ENCODE assay signal across 1 cellular context in the genomic region with DNA sequence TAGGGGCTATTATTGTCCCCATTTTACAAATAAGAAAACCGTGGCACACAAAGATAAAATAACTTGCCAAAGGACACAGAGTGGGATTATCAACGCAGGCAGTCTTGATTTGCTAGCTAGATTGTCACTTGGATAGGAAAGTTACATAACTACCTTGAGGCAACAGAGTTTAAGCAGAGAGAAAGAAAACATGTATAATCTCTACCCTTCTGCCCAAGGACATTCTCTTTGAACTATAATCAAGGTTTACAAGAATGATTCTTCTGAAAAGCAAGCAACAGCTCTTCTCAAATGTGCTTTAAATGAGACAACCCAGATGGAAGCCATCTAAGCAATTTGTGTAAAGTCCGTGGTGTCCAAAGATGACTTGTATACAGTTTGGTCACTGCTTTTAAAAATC.
TF ChIP-seq lines count a peak whose summit lies in the region.

No MANE protein-coding gene starts in this region.

TF ChIP-seq in HepG2, 621 proteins besides CTCF, POLR2A, EP300 and RAD21 (continued from another document):
- TF ChIP-seq, protein P1, sequence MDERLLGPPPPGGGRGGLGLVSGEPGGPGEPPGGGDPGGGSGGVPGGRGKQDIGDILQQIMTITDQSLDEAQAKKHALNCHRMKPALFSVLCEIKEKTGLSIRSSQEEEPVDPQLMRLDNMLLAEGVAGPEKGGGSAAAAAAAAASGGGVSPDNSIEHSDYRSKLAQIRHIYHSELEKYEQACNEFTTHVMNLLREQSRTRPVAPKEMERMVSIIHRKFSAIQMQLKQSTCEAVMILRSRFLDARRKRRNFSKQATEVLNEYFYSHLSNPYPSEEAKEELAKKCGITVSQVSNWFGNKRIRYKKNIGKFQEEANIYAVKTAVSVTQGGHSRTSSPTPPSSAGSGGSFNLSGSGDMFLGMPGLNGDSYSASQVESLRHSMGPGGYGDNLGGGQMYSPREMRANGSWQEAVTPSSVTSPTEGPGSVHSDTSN (CRISPR knock-in tag; IDR thresholded peaks at IDR 0.05), result no peak
- TF ChIP-seq ZMYM2 (CRISPR knock-in tag; IDR thresholded peaks at IDR 0.05), result no peak
- TF ChIP-seq, protein P2, sequence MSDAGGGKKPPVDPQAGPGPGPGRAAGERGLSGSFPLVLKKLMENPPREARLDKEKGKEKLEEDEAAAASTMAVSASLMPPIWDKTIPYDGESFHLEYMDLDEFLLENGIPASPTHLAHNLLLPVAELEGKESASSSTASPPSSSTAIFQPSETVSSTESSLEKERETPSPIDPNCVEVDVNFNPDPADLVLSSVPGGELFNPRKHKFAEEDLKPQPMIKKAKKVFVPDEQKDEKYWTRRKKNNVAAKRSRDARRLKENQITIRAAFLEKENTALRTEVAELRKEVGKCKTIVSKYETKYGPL (CRISPR knock-in tag; IDR thresholded peaks at IDR 0.05), result peak; percentile 64; the same call in 1 of the 2 replicates
- no peak for TF ChIP-seq ZMYM3 (CRISPR knock-in tag; IDR thresholded peaks at IDR 0.05)
- TF ChIP-seq SOX6 (IDR thresholded peaks at IDR 0.05), result no peak
- TF ChIP-seq SOX6 (CRISPR knock-in tag; IDR thresholded peaks at IDR 0.05), result peak; percentile 35; the same call in 1 of the 2 replicates
- no peak for TF ChIP-seq ADNP (CRISPR knock-in tag; IDR thresholded peaks at IDR 0.05)
- TF ChIP-seq GATA4 (IDR thresholded peaks at IDR 0.05; ENCODE audit: borderline replicate concordance, low read depth), result no peak
- peak; percentile 67 for TF ChIP-seq ZMYM4 (CRISPR knock-in tag; IDR thresholded peaks at IDR 0.05)
- no peak for TF ChIP-seq U2AF2 (IDR thresholded peaks at IDR 0.05; ENCODE audit: low read depth, low read length)
- TF ChIP-seq ISL2 (CRISPR knock-in tag; IDR thresholded peaks at IDR 0.05), result peak; percentile 38; the same call in 1 of the 2 replicates
- no peak for TF ChIP-seq KLF15 (CRISPR knock-in tag; IDR thresholded peaks at IDR 0.05; ENCODE audit: borderline replicate concordance)
- no peak for TF ChIP-seq BRCA1 (CRISPR knock-in tag; IDR thresholded peaks at IDR 0.05)
- no peak for TF ChIP-seq AFF4 (CRISPR knock-in tag; IDR thresholded peaks at IDR 0.05)
- no peak for TF ChIP-seq ZNF564 (CRISPR knock-in tag; IDR thresholded peaks at IDR 0.05)
- TF ChIP-seq SMAD3 (CRISPR knock-in tag; IDR thresholded peaks at IDR 0.05), result no peak
- no peak for TF ChIP-seq ZFP82 (CRISPR knock-in tag; IDR thresholded peaks at IDR 0.05; ENCODE audit: borderline replicate concordance)
- no peak for TF ChIP-seq SOX13 (IDR thresholded peaks at IDR 0.05)
- peak in 1 of 2 experiments; percentile 71; a peak in 1 of 4 replicates for TF ChIP-seq SOX13 (CRISPR knock-in tag; conservative IDR thresholded peaks at IDR 0.05 in 1 of 2, IDR thresholded peaks at IDR 0.05 in 1 of 2)
- 0 out of 2 replicates have a peak, but pooled peaks have one; percentile 20 for TF ChIP-seq ZNF614 (CRISPR knock-in tag; IDR thresholded peaks at IDR 0.05; ENCODE audit: borderline replicate concordance)
- TF ChIP-seq NFIB (CRISPR knock-in tag; IDR thresholded peaks at IDR 0.05; ENCODE audit: borderline replicate concordance), result no peak
- no peak for TF ChIP-seq RXRA (CRISPR knock-in tag; IDR thresholded peaks at IDR 0.05)
- no peak for TF ChIP-seq SIX1 (CRISPR knock-in tag; IDR thresholded peaks at IDR 0.05; ENCODE audit: borderline replicate concordance)
- no peak for TF ChIP-seq ESRRA (CRISPR knock-in tag; IDR thresholded peaks at IDR 0.05; ENCODE audit: low read depth)
- TF ChIP-seq, protein P3, sequence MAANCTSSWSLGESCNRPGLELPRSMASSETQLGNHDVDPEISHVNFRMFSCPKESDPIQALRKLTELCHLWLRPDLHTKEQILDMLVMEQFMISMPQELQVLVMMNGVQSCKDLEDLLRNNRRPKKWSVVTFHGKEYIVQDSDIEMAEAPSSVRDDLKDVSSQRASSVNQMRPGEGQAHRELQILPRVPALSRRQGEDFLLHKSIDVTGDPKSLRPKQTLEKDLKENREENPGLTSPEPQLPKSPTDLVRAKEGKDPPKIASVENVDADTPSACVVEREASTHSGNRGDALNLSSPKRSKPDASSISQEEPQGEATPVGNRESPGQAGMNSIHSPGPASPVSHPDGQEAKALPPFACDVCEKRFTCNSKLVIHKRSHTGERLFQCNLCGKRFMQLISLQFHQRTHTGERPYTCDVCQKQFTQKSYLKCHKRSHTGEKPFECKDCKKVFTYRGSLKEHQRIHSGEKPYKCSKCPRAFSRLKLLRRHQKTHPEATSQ (CRISPR knock-in tag; IDR thresholded peaks at IDR 0.05; ENCODE audit: borderline replicate concordance), result 0 out of 2 replicates have a peak, but pooled peaks have one; percentile 40
- TF ChIP-seq TBX2 (CRISPR knock-in tag; IDR thresholded peaks at IDR 0.05; ENCODE audit: borderline replicate concordance), result no peak
- TF ChIP-seq NR2F2 (IDR thresholded peaks at IDR 0.05; ENCODE audit: borderline replicate concordance, low read depth), result no peak
- no peak for TF ChIP-seq RBAK (CRISPR knock-in tag; IDR thresholded peaks at IDR 0.05)
- TF ChIP-seq ZNF274 (CRISPR knock-in tag; IDR thresholded peaks at IDR 0.05), result no peak
- no peak for TF ChIP-seq ZNF792 (CRISPR knock-in tag; IDR thresholded peaks at IDR 0.05)
- TF ChIP-seq NFAT5 (CRISPR knock-in tag; IDR thresholded peaks at IDR 0.05), result no peak
- TF ChIP-seq ZFP37 (CRISPR knock-in tag; IDR thresholded peaks at IDR 0.05; ENCODE audit: borderline replicate concordance), result no peak
- no peak for TF ChIP-seq ZBTB8A (CRISPR knock-in tag; IDR thresholded peaks at IDR 0.05; ENCODE audit: borderline replicate concordance, low read depth)
- no peak for TF ChIP-seq SRSF4 (IDR thresholded peaks at IDR 0.05; ENCODE audit: low read depth, low read length, poor library complexity, severe bottlenecking)
- TF ChIP-seq AHDC1 (CRISPR knock-in tag; IDR thresholded peaks at IDR 0.05; ENCODE audit: borderline replicate concordance), result peak; percentile 26; the same call in 1 of the 2 replicates
- TF ChIP-seq ZBTB42 (CRISPR knock-in tag; IDR thresholded peaks at IDR 0.05), result no peak
